In genomic region chr2:77813614-77814013, GRCh38 we compare ENCODE assay signal across 23 cellular contexts.
"Had no signal": no experiment of that assay in that cellular context is flagged by ENCODE, and none has a peak within 500 bp of the region (broad histone marks: within the 10 kb centered on the region; RNA-seq: fewer than 3 reads in every experiment).

No MANE protein-coding gene starts in this region.

- H3K4me1 ChIP-seq: parathyroid adenoma, right lobe of liver, tibial nerve had no signal

- H3K4me3 Mint-ChIP-seq: activated CD4-positive, alpha-beta T cell treated with anti-CD3 and anti-CD28 coated beads, Interleukin-2, amount 10 ng/mL, durations not matched to agents 7 days and 5 days; activated CD8-positive, alpha-beta memory T cell treated with anti-CD3 and anti-CD28 coated beads, Interleukin-2, amount 10 ng/mL, durations not matched to agents 7 days and 5 days; activated CD8-positive, alpha-beta T cell treated with anti-CD3 and anti-CD28 coated beads for 36 hours; activated naive CD4-positive, alpha-beta T cell treated with anti-CD3 and anti-CD28 coated beads, Interleukin-2, amount 10 ng/mL, durations not matched to agents 7 days and 5 days; dendritic cell treated with granulocyte-macrophage colony-stimulating factor and Interleukin-4, amounts not matched to agents 40 ng/mL and 50 ng/mL, for 4 days; immature natural killer cell; natural killer cell treated with Interleukin-12 subunit alpha and Interleukin-12 subunit beta and Interleukin-15 and Interleukin-18, amount 100 ng/mL, for 72 hours; stimulated activated effector memory CD8-positive, alpha-beta T cell treated with anti-CD3 and anti-CD28 coated beads, Interleukin-12 subunit alpha, Interleukin-12 subunit beta, amount 100 ng/mL, for 72 hours; stimulated activated naive CD8-positive, alpha-beta T cell treated with anti-CD3 and anti-CD28 coated beads, Interleukin-15, amount 100 ng/mL, for 72 hours had no signal

- H3K4me1 Mint-ChIP-seq: activated CD4-positive, alpha-beta T cell treated with anti-CD3 and anti-CD28 coated beads, Interleukin-2, amount 10 ng/mL, durations not matched to agents 7 days and 5 days; activated CD8-positive, alpha-beta memory T cell treated with anti-CD3 and anti-CD28 coated beads, Interleukin-2, amount 10 ng/mL, durations not matched to agents 7 days and 5 days; activated naive CD4-positive, alpha-beta T cell treated with anti-CD3 and anti-CD28 coated beads, Interleukin-2, amount 10 ng/mL, durations not matched to agents 7 days and 5 days; immature natural killer cell; stimulated activated effector memory CD8-positive, alpha-beta T cell treated with anti-CD3 and anti-CD28 coated beads, Interleukin-12 subunit alpha, Interleukin-12 subunit beta, amount 100 ng/mL, for 72 hours; stimulated activated naive CD8-positive, alpha-beta T cell treated with anti-CD3 and anti-CD28 coated beads, Interleukin-15, amount 100 ng/mL, for 72 hours had no signal

- H3K36me3 Mint-ChIP-seq: activated CD8-positive, alpha-beta memory T cell treated with anti-CD3 and anti-CD28 coated beads, Interleukin-2, amount 10 ng/mL, durations not matched to agents 7 days and 5 days; activated naive CD4-positive, alpha-beta T cell treated with anti-CD3 and anti-CD28 coated beads, Interleukin-2, amount 10 ng/mL, durations not matched to agents 7 days and 5 days; stimulated activated effector memory CD8-positive, alpha-beta T cell treated with anti-CD3 and anti-CD28 coated beads, Interleukin-12 subunit alpha, Interleukin-12 subunit beta, amount 100 ng/mL, for 72 hours had no signal

- H3K36me3 ChIP-seq: cardiac muscle cell, right lobe of liver, tibial nerve had no signal

- H3K4me3 ChIP-seq: cardiac muscle cell, right lobe of liver, skin epidermis, tibial nerve had no signal

- H3K27me3 Mint-ChIP-seq: activated CD4-positive, alpha-beta T cell treated with anti-CD3 and anti-CD28 coated beads, Interleukin-2, amount 10 ng/mL, durations not matched to agents 7 days and 5 days; activated CD8-positive, alpha-beta memory T cell treated with anti-CD3 and anti-CD28 coated beads, Interleukin-2, amount 10 ng/mL, durations not matched to agents 7 days and 5 days; activated CD8-positive, alpha-beta T cell treated with anti-CD3 and anti-CD28 coated beads for 36 hours; activated naive CD4-positive, alpha-beta T cell treated with anti-CD3 and anti-CD28 coated beads, Interleukin-2, amount 10 ng/mL, durations not matched to agents 7 days and 5 days; dendritic cell treated with granulocyte-macrophage colony-stimulating factor and Interleukin-4, amounts not matched to agents 40 ng/mL and 50 ng/mL, for 4 days; natural killer cell treated with Interleukin-12 subunit alpha and Interleukin-12 subunit beta and Interleukin-15 and Interleukin-18, amount 100 ng/mL, for 72 hours; stimulated activated naive CD8-positive, alpha-beta T cell treated with anti-CD3 and anti-CD28 coated beads, Interleukin-15, amount 100 ng/mL, for 72 hours had no signal

- H3K27ac Mint-ChIP-seq: activated CD4-positive, alpha-beta T cell treated with anti-CD3 and anti-CD28 coated beads, Interleukin-2, amount 10 ng/mL, durations not matched to agents 7 days and 5 days; activated CD8-positive, alpha-beta memory T cell treated with anti-CD3 and anti-CD28 coated beads, Interleukin-2, amount 10 ng/mL, durations not matched to agents 7 days and 5 days; activated CD8-positive, alpha-beta T cell treated with anti-CD3 and anti-CD28 coated beads for 36 hours; activated naive CD4-positive, alpha-beta T cell treated with anti-CD3 and anti-CD28 coated beads, Interleukin-2, amount 10 ng/mL, durations not matched to agents 7 days and 5 days; dendritic cell treated with granulocyte-macrophage colony-stimulating factor and Interleukin-4, amounts not matched to agents 40 ng/mL and 50 ng/mL, for 4 days; immature natural killer cell; natural killer cell treated with Interleukin-12 subunit alpha and Interleukin-12 subunit beta and Interleukin-15 and Interleukin-18, amount 100 ng/mL, for 72 hours; stimulated activated effector memory CD8-positive, alpha-beta T cell treated with anti-CD3 and anti-CD28 coated beads, Interleukin-12 subunit alpha, Interleukin-12 subunit beta, amount 100 ng/mL, for 72 hours; stimulated activated naive CD8-positive, alpha-beta T cell treated with anti-CD3 and anti-CD28 coated beads, Interleukin-15, amount 100 ng/mL, for 72 hours had no signal

- H3K9me3 ChIP-seq: right lobe of liver had no signal

- H3K27ac ChIP-seq: cardiac muscle cell, parathyroid adenoma, right lobe of liver, skin epidermis, tibial nerve had no signal

- H3K79me2 ChIP-seq: parathyroid adenoma had no signal

- H2AFZ ChIP-seq: parathyroid adenoma had no signal

- H3K27me3 ChIP-seq: cardiac muscle cell, right lobe of liver, tibial nerve had no signal

- DNase-seq: activated CD4-positive, alpha-beta T cell treated with anti-CD3 and anti-CD28 coated beads, Interleukin-2, amount 10 ng/mL, durations not matched to agents 7 days and 5 days; activated CD4-positive, CD25-positive, alpha-beta regulatory T cell treated with anti-CD3 and anti-CD28 coated beads, Interleukin-2, amount 50 U/mL, for 72 hours; activated CD8-positive, alpha-beta memory T cell treated with anti-CD3 and anti-CD28 coated beads, Interleukin-2, amount 10 ng/mL, durations not matched to agents 7 days and 5 days; activated CD8-positive, alpha-beta T cell treated with anti-CD3 and anti-CD28 coated beads for 36 hours; activated effector memory CD4-positive, alpha-beta T cell treated with anti-CD3 and anti-CD28 coated beads, Interleukin-2, amount 50 U/mL, for 16 hours; activated naive CD4-positive, alpha-beta T cell treated with anti-CD3 and anti-CD28 coated beads, Interleukin-2, amount 10 ng/mL, durations not matched to agents 7 days and 5 days; activated T-cell treated with anti-CD3 and anti-CD28 coated beads for 4 hours; effector CD4-positive, alpha-beta T cell; erythroblast; foreskin fibroblast; immature natural killer cell; midbrain; right lobe of liver; stimulated activated CD4-positive, alpha-beta T cell treated with anti-CD3 and anti-CD28 coated beads, Interleukin-2, amount 100 ng/mL, for 24 hours; stimulated activated naive CD8-positive, alpha-beta T cell treated with anti-CD3 and anti-CD28 coated beads, Interleukin-15, amount 100 ng/mL, for 72 hours; T-helper 2 cell had no signal

- ATAC-seq: activated CD8-positive, alpha-beta memory T cell treated with anti-CD3 and anti-CD28 coated beads, Interleukin-2, amount 10 ng/mL, durations not matched to agents 7 days and 5 days; activated CD8-positive, alpha-beta T cell treated with anti-CD3 and anti-CD28 coated beads for 36 hours; natural killer cell treated with Interleukin-12 subunit alpha and Interleukin-12 subunit beta and Interleukin-15 and Interleukin-18, amount 100 ng/mL, for 72 hours; stimulated activated effector memory CD8-positive, alpha-beta T cell treated with anti-CD3 and anti-CD28 coated beads, Interleukin-12 subunit alpha, Interleukin-12 subunit beta, amount 100 ng/mL, for 72 hours; stimulated activated naive CD8-positive, alpha-beta T cell treated with anti-CD3 and anti-CD28 coated beads, Interleukin-15, amount 100 ng/mL, for 72 hours had no signal
